8 cellular contexts compared by ENCODE assay signal in genomic region chr3:48505968-48506367, GRCh38. TPM values are rescaled to one million over a fixed set of nuclear protein-coding genes. Genes with fewer than 3 reads are reported as not detected.
DNase-seq lines count a peak whose midpoint lies in the region; ATAC-seq, FAIRE-seq and TF ChIP-seq lines count a peak whose summit lies in the region.
"Not testable (repeated sequence)": the region's sequence is repeated elsewhere in the genome, so short reads cannot be mapped to it uniquely, and the experiment has no call there.
"Had no signal": no experiment of that assay in that cellular context is flagged by ENCODE, and none has a peak within 500 bp of the region (broad histone marks: within the 10 kb centered on the region; RNA-seq: fewer than 3 reads in every experiment).

No MANE protein-coding gene starts in this region.

- H3K4me3 Mint-ChIP-seq in CD4-positive, alpha-beta T cell: peak overlapping the region; percentile 68
- H3K4me3 Mint-ChIP-seq in T-helper 2 cell treated with Interferon-gamma antibody and Interleukin-4, amounts not matched to agents 5 μg/mL and 100 μg/mL, for 36 hours: peak overlapping the region; percentile 5
- not testable (repeated sequence) for H3K4me3 Mint-ChIP-seq in activated T-helper 17 cell treated with anti-CD3 and anti-CD28 coated beads, Interleukin-2, amount 50 U/mL, for 72 hours

- intact Hi-C loops in CD4-positive, alpha-beta T cell (cut with DNase I, micrococcal nuclease): loop anchor here in 1 of 2 experiments (2.0 to 5.0 kb wide), 4 partner anchors 39 to 274 kb away; partner anchors contain the start of gene ATRIP
- intact Hi-C loops in IMR-90 (cut with micrococcal nuclease): not testable (repeated sequence)

- H3K4me1 ChIP-seq in IMR-90 (ENCODE audit: control insufficient read depth, insufficient read depth, low read length) (peaks cover 14% of the 10 kb centered on the region), H1 (replicated peaks in 1 of 4; ENCODE audit: control insufficient read depth in 3 of 4, insufficient read depth in 4 of 4, low read length in 3 of 4) (peaks cover 4 to 14% (median 12%) of the 10 kb centered on the region in 4 experiments), mesenchymal stem cell (ENCODE audit: control insufficient read depth, insufficient read depth, low read depth, low read length) (peaks cover 32% of the 10 kb centered on the region), osteoblast (ENCODE audit: insufficient read depth, low read length) (peaks cover 25% of the 10 kb centered on the region)

- CTCF ChIA-PET in CD4-positive, alpha-beta T cell (lab: Charles Lee): interaction anchor here (2.9 kb wide), 1 partner anchor 105 kb away, joined by 8 read pairs; no protein-coding TSS in a partner anchor
- CTCF ChIA-PET in IMR-90 (lab: Yijun Ruan, JAX) (interaction anchor here (0.7 kb wide), 1 partner anchor 40 kb away, joined by 3 read pairs; a partner anchor contains a TSS), H1 (lab: Charles Lee; ENCODE audit: partially characterized antibody) (interaction anchor here (0.7 to 11.2 kb wide), 5 partner anchors 10 to 296 kb away, joined by 3 to 251 read pairs (median 6); a partner anchor contains a TSS)

- FAIRE-seq in H1 (lab: Jason Lieb, UNC): not testable (repeated sequence)

- not testable (repeated sequence) for BruUV-seq in IMR-90 (replicated peaks; lab: Mats Ljungman, UMichigan)

- H3K36me3 Mint-ChIP-seq in CD4-positive, alpha-beta T cell (ENCODE audit: low read depth); T-helper 2 cell treated with Interferon-gamma antibody and Interleukin-4, amounts not matched to agents 5 μg/mL and 100 μg/mL, for 36 hours (ENCODE audit: low read depth); activated T-helper 17 cell treated with anti-CD3 and anti-CD28 coated beads, Interleukin-2, amount 50 U/mL, for 72 hours (ENCODE audit: low read depth): not testable (repeated sequence)

- not testable (repeated sequence) for H4K8ac ChIP-seq in IMR-90 (ENCODE audit: low read depth in 2 of 2, low read length in 2 of 2); H1 (ENCODE audit: extremely low read depth, insufficient read depth, low read length); mesenchymal stem cell (ENCODE audit: low read length)

- not testable (repeated sequence) for ATAC-seq in CD4-positive, alpha-beta T cell (ENCODE audit: poor library complexity); IMR-90 (ENCODE audit: low read depth); activated T-helper 17 cell treated with anti-CD3 and anti-CD28 coated beads, Interleukin-2, amount 50 U/mL, for 72 hours (replicated peaks)

- not testable (repeated sequence) for H3K36me3 ChIP-seq in IMR-90 (ENCODE audit: control insufficient read depth, insufficient read depth, low read length); H1 (ENCODE audit: control insufficient read depth in 2 of 4, insufficient read depth in 4 of 4, low read length in 3 of 4); mesenchymal stem cell (ENCODE audit: control insufficient read depth in 1 of 2, insufficient read depth in 2 of 2, low read depth in 1 of 2, low read length in 2 of 2); osteoblast (ENCODE audit: insufficient read depth, low read length)

- TF ChIP-seq EP300 in H1 (IDR thresholded peaks at IDR 0.05; ENCODE audit: borderline replicate concordance in 1 of 2, low read depth in 2 of 2, low read length in 2 of 2): not testable (repeated sequence)

- H2BK120ac ChIP-seq in IMR-90 (ENCODE audit: low read depth, low read length); H1 (replicated peaks; ENCODE audit: low read depth, low read length); mesenchymal stem cell (ENCODE audit: low read depth, low read length): not testable (repeated sequence)

- not testable (repeated sequence) for TF ChIP-seq CTCF in CD4-positive, alpha-beta T cell (IDR thresholded peaks at IDR 0.05); IMR-90 (conservative IDR thresholded peaks at IDR 0.05; ENCODE audit: low read depth, low read length); H1 (IDR thresholded peaks at IDR 0.05; ENCODE audit: control extremely low read depth in 1 of 3, insufficient read depth in 1 of 3, low read depth in 1 of 3, low read length in 3 of 3); osteoblast (IDR thresholded peaks at IDR 0.05; ENCODE audit: extremely low read depth, low read depth, low read length)

- H3K27me3 ChIP-seq in CD4-positive, alpha-beta T cell (ENCODE audit: control insufficient read depth, insufficient read depth, low read length); IMR-90 (ENCODE audit: control insufficient read depth, insufficient read depth, low read length); H1 (replicated peaks in 1 of 4; ENCODE audit: control insufficient read depth in 3 of 4, extremely low read depth in 1 of 4, insufficient read depth in 3 of 4, low read length in 3 of 4); mesenchymal stem cell (ENCODE audit: control insufficient read depth in 1 of 2, insufficient read depth in 1 of 2, low read length in 2 of 2); osteoblast (ENCODE audit: insufficient read depth, low read length): not testable (repeated sequence)

- H2BK20ac ChIP-seq in IMR-90 (ENCODE audit: low read depth, low read length): not testable (repeated sequence)
- H2BK20ac ChIP-seq in H1 (ENCODE audit: low read length): 0 out of 2 replicates have a peak overlapping the region, but pooled peaks have one; percentile 1

- H3K23me2 ChIP-seq in H1 (ENCODE audit: low read depth, low read length): peaks cover 11% of the 10 kb centered on the region; the same call in 1 of the 2 replicates

- H2BK15ac ChIP-seq in IMR-90 (ENCODE audit: low read depth, low read length); H1 (ENCODE audit: low read length); mesenchymal stem cell (ENCODE audit: low read depth, poor library complexity, severe bottlenecking): not testable (repeated sequence)

- not testable (repeated sequence) for H3K79me2 ChIP-seq in H1 (ENCODE audit: control insufficient read depth in 1 of 2, insufficient read depth in 2 of 2, low read length in 2 of 2)
- H3K79me2 ChIP-seq in osteoblast (ENCODE audit: insufficient read depth, low read length): peaks cover 19% of the 10 kb centered on the region

- H3K4ac ChIP-seq in IMR-90 (ENCODE audit: low read depth, low read length): peak overlapping the region; percentile 44; the same call in 1 of the 2 replicates
- not testable (repeated sequence) for H3K4ac ChIP-seq in H1 (replicated peaks; ENCODE audit: insufficient read length, low read depth, low read length); mesenchymal stem cell (ENCODE audit: low read depth in 1 of 2, low read length in 2 of 2)

- in situ Hi-C loops in IMR-90 (cut with MboI; ENCODE audit: low sequenced_read_pairs): not testable (repeated sequence)

- H3K14ac ChIP-seq in IMR-90 (replicated peaks; ENCODE audit: low read depth, low read length); H1 (ENCODE audit: insufficient read length); mesenchymal stem cell (ENCODE audit: low read length in 2 of 2): not testable (repeated sequence)

- dilution Hi-C loops in IMR-90 (cut with HindIII; ENCODE audit: low sequenced_read_pairs, unreplicated experiment): not testable (repeated sequence)

- peak overlapping the region; percentile 43 for H2AFZ ChIP-seq in IMR-90 (replicated peaks; ENCODE audit: low read length, poor library complexity)
- not testable (repeated sequence) for H2AFZ ChIP-seq in H1 (ENCODE audit: low read length); mesenchymal stem cell (ENCODE audit: low read depth, low read length); osteoblast (ENCODE audit: low read length)

- H4K5ac ChIP-seq in IMR-90 (ENCODE audit: low read depth, low read length); H1 (ENCODE audit: insufficient read length, low read depth, low read length): not testable (repeated sequence)

- H3K23ac ChIP-seq in IMR-90 (ENCODE audit: low read depth, low read length); H1 (ENCODE audit: insufficient read length); mesenchymal stem cell (ENCODE audit: low read length in 2 of 2): not testable (repeated sequence)

- H3K9me1 ChIP-seq in IMR-90 (ENCODE audit: insufficient read depth, low read length): peaks cover 20% of the 10 kb centered on the region

- H3K4me3 ChIP-seq in IMR-90 (ENCODE audit: insufficient read depth, low read depth, low read length); H1 (ENCODE audit: extremely low read depth in 1 of 4, insufficient read depth in 2 of 4, low read depth in 3 of 4, low read length in 4 of 4); osteoblast (ENCODE audit: insufficient read depth, low read length): not testable (repeated sequence)
- peak overlapping the region in 1 of 2 experiments; percentile 7 for H3K4me3 ChIP-seq in mesenchymal stem cell (ENCODE audit: insufficient read depth in 1 of 2, low read depth in 1 of 2, low read length in 2 of 2)

- H3K9ac ChIP-seq in IMR-90 (ENCODE audit: low read depth, low read length); H1 (replicated peaks in 1 of 4; ENCODE audit: extremely low read depth in 1 of 4, low read depth in 3 of 4, low read length in 3 of 4); mesenchymal stem cell (ENCODE audit: low read length): not testable (repeated sequence)

- H2AK5ac ChIP-seq in IMR-90 (ENCODE audit: low read depth, low read length) (peak overlapping the region; percentile 8; the same call in 1 of the 2 replicates), mesenchymal stem cell (ENCODE audit: low read length, severe bottlenecking) (peak overlapping the region; percentile 59)
- H2AK5ac ChIP-seq in H1 (ENCODE audit: low read depth, low read length): not testable (repeated sequence)

- not testable (repeated sequence) for H3K27ac ChIP-seq in CD4-positive, alpha-beta T cell (ENCODE audit: low read depth, low read length); IMR-90 (ENCODE audit: insufficient read depth, low read length); H1 (ENCODE audit: low read depth, low read length); mesenchymal stem cell (ENCODE audit: low read length, poor library complexity, severe bottlenecking); osteoblast (ENCODE audit: low read depth, low read length)

- H3K9me3 ChIP-seq in CD4-positive, alpha-beta T cell (ENCODE audit: control insufficient read depth, low read length); IMR-90 (ENCODE audit: control insufficient read depth, insufficient read depth, low read length); H1 (ENCODE audit: insufficient read depth in 2 of 2, low read depth in 1 of 2, low read length in 1 of 2); mesenchymal stem cell (ENCODE audit: control insufficient read depth, low read length); osteoblast (ENCODE audit: low read depth, low read length): not testable (repeated sequence)

- not testable (repeated sequence) for DNase-seq in CD4-positive, alpha-beta T cell; IMR-90; T-helper 2 cell treated with Interferon-gamma antibody and Interleukin-4, amounts not matched to agents 5 μg/mL and 100 μg/mL, for 36 hours (ENCODE audit: low spot score); H1 (ENCODE audit: low read depth in 1 of 2, low spot score in 2 of 2); mesenchymal stem cell
- DNase-seq in osteoblast (ENCODE audit: insufficient read length, low spot score, missing footprints): peak; percentile 45

- POLR2A ChIA-PET in CD4-positive, alpha-beta T cell (lab: Charles Lee): interaction anchor here (3.3 kb wide), 1 partner anchor 33 kb away, joined by 13 read pairs; no protein-coding TSS in a partner anchor
- POLR2A ChIA-PET in IMR-90 (lab: Charles Lee; ENCODE audit: unreplicated experiment) (interaction anchor here (0.6 kb wide), 1 partner anchor 104 kb away, joined by 3 read pairs; no protein-coding TSS in a partner anchor), H1 (lab: Charles Lee; ENCODE audit: partially characterized antibody) (interaction anchor here (1.3 to 2.6 kb wide), 2 partner anchors 31 to 36 kb away, joined by 3 to 15 read pairs; no protein-coding TSS in a partner anchor)

- not testable (repeated sequence) for H3K4me2 ChIP-seq in IMR-90 (ENCODE audit: low read depth, low read length); H1 (ENCODE audit: insufficient read depth in 1 of 2, low read depth in 2 of 2, low read length in 2 of 2); mesenchymal stem cell (ENCODE audit: low read length, poor library complexity, severe bottlenecking); osteoblast (ENCODE audit: insufficient read depth, low read length)

- H2AK9ac ChIP-seq in IMR-90 (replicated peaks; ENCODE audit: low read depth, low read length, poor library complexity): not testable (repeated sequence)

- not testable (repeated sequence) for H3K27me3 Mint-ChIP-seq in CD4-positive, alpha-beta T cell; T-helper 2 cell treated with Interferon-gamma antibody and Interleukin-4, amounts not matched to agents 5 μg/mL and 100 μg/mL, for 36 hours (ENCODE audit: low read depth); activated T-helper 17 cell treated with anti-CD3 and anti-CD28 coated beads, Interleukin-2, amount 50 U/mL, for 72 hours

- WGBS in IMR-90 (ENCODE audit: extremely low coverage in 2 of 2, insufficient read length in 1 of 2), 2 experiments: no CpG with 5 or more reads among the region's 5 CpGs
- 93% methylated on average over 5 of the region's 5 CpGs; no CpG with 5 or more reads in 1 of the 2 experiments for WGBS in H1 (ENCODE audit: extremely low coverage in 1 of 2, insufficient coverage in 1 of 2, insufficient read length in 1 of 2, insufficient replicate concordance in 2 of 2, low coverage in 1 of 2, low lambda C conversion rate in 2 of 2, missing lambda C conversion rate in 1 of 2), 2 experiments
- 98% methylated on average over 5 of the region's 5 CpGs for WGBS in mesenchymal stem cell

- not testable (repeated sequence) for H3K18ac ChIP-seq in IMR-90 (ENCODE audit: low read depth, low read length); H1 (ENCODE audit: extremely low read depth, low read length); mesenchymal stem cell (ENCODE audit: low read depth in 1 of 2, low read length in 2 of 2)

- TF ChIP-seq RAD21 in IMR-90 (IDR thresholded peaks at IDR 0.05; ENCODE audit: low read length); H1 (IDR thresholded peaks at IDR 0.05 in 1 of 2, conservative IDR thresholded peaks at IDR 0.05 in 1 of 2; ENCODE audit: low read depth in 2 of 2, low read length in 2 of 2): not testable (repeated sequence)

- H3K9me3 Mint-ChIP-seq in CD4-positive, alpha-beta T cell; T-helper 2 cell treated with Interferon-gamma antibody and Interleukin-4, amounts not matched to agents 5 μg/mL and 100 μg/mL, for 36 hours; activated T-helper 17 cell treated with anti-CD3 and anti-CD28 coated beads, Interleukin-2, amount 50 U/mL, for 72 hours: not testable (repeated sequence)

- H2BK5ac ChIP-seq in IMR-90 (ENCODE audit: low read depth, low read length, poor library complexity, severe bottlenecking); H1 (ENCODE audit: low read depth, low read length); mesenchymal stem cell (ENCODE audit: low read depth, low read length, poor library complexity, severe bottlenecking): not testable (repeated sequence)

- H3K4me1 Mint-ChIP-seq in CD4-positive, alpha-beta T cell (ENCODE audit: low read depth): peaks cover 62% of the 10 kb centered on the region
- H3K4me1 Mint-ChIP-seq in T-helper 2 cell treated with Interferon-gamma antibody and Interleukin-4, amounts not matched to agents 5 μg/mL and 100 μg/mL, for 36 hours (ENCODE audit: low read depth): peaks cover 39% of the 10 kb centered on the region
- H3K4me1 Mint-ChIP-seq in activated T-helper 17 cell treated with anti-CD3 and anti-CD28 coated beads, Interleukin-2, amount 50 U/mL, for 72 hours: peaks cover 30% of the 10 kb centered on the region

- H3K56ac ChIP-seq in IMR-90 (ENCODE audit: extremely low read depth, insufficient read depth, low read length); H1 (replicated peaks; ENCODE audit: insufficient read length, low read depth, low read length): not testable (repeated sequence)

- H3K27ac Mint-ChIP-seq in CD4-positive, alpha-beta T cell: peak overlapping the region; percentile 74
- peak overlapping the region; percentile 10 for H3K27ac Mint-ChIP-seq in T-helper 2 cell treated with Interferon-gamma antibody and Interleukin-4, amounts not matched to agents 5 μg/mL and 100 μg/mL, for 36 hours
- H3K27ac Mint-ChIP-seq in activated T-helper 17 cell treated with anti-CD3 and anti-CD28 coated beads, Interleukin-2, amount 50 U/mL, for 72 hours: peak overlapping the region; percentile 20

- not testable (repeated sequence) for H4K91ac ChIP-seq in IMR-90 (ENCODE audit: insufficient read depth, low read depth, low read length); mesenchymal stem cell (ENCODE audit: low read length)
- H4K91ac ChIP-seq in H1 (replicated peaks; ENCODE audit: insufficient read length, low read length): peak overlapping the region; percentile 4

- H4K20me1 ChIP-seq in IMR-90 (ENCODE audit: insufficient read depth, low read length); H1 (replicated peaks in 1 of 2; ENCODE audit: control insufficient read depth in 1 of 2, insufficient read depth in 2 of 2, low read length in 2 of 2): not testable (repeated sequence)
- H4K20me1 ChIP-seq in osteoblast (ENCODE audit: insufficient read depth, low read length): peaks cover 11% of the 10 kb centered on the region

- H2BK12ac ChIP-seq in H1 (ENCODE audit: low read depth, low read length): peak overlapping the region; percentile 97; the same call in 1 of the 2 replicates
- H2BK12ac ChIP-seq in mesenchymal stem cell (ENCODE audit: low read length in 2 of 2): not testable (repeated sequence)

- not testable (repeated sequence) for TF ChIP-seq POLR2A in IMR-90 (IDR thresholded peaks at IDR 0.05; ENCODE audit: low read depth, low read length); H1 (IDR thresholded peaks at IDR 0.05; ENCODE audit: control extremely low read depth in 1 of 2, low read depth in 2 of 2, low read length in 2 of 2)

- H3K79me1 ChIP-seq in IMR-90 (ENCODE audit: low read depth in 1 of 2, low read length in 2 of 2): peaks cover 13 to 36% of the 10 kb centered on the region in 2 experiments; a peak in 3 of 4 replicates
- H3K79me1 ChIP-seq in H1 (ENCODE audit: low read depth, low read length); mesenchymal stem cell (replicated peaks; ENCODE audit: low read length, poor library complexity, severe bottlenecking): not testable (repeated sequence)

RNA-seq across cellular contexts. Expression of gene SHISA5, which starts 2.0 kb away (rescaled TPM):
- total RNA-seq in CD4-positive, alpha-beta T cell: 100 to 1,000 TPM; 102 to 109 TPM
- total RNA-seq in IMR-90 (2012; rRNA removed) (82.3 and 88.6 TPM in 2 replicates), osteoblast (99.3 and 105 TPM in 2 replicates)
- polyA plus RNA-seq in IMR-90 (2012; rRNA removed) (162 and 181 TPM in 2 replicates), H1 (2011; rRNA removed) (315 and 422 TPM in 2 replicates)
- 139 and 294 TPM in 2 replicates for polyA plus RNA-seq in IMR-90 (2012; cell fraction: cytosol; rRNA removed)
- polyA plus RNA-seq in IMR-90 (2012; cell fraction: nucleus; rRNA removed; ENCODE audit: low replicate concordance): 81.3 and 139 TPM in 2 replicates
- 100 to 1,000 TPM; 112 to 113 TPM for total RNA-seq in activated T-helper 17 cell treated with anti-CD3 and anti-CD28 coated beads, Interleukin-2, amount 50 U/mL, for 72 hours
- 191 and 196 TPM in 2 replicates for total RNA-seq in H1 (2021; fragmentation: NEBNext Ultra II Directional; extraction: Animal tissue kit (Norgen Biotek cat#: 25700))
- 247 TPM for polyA plus RNA-seq in H1 (2011; cell fraction: cytosol; rRNA removed)
- polyA plus RNA-seq in H1 (2011; cell fraction: nucleus; rRNA removed): 217 TPM
- 171 to 240 TPM (median 225 TPM) in 4 replicates for polyA plus RNA-seq in H1 (2012, experiment 1 of 2)
- 223 TPM for polyA plus RNA-seq in H1 (2012, experiment 2 of 2)
- 278 TPM for polyA plus RNA-seq in H1 (2013, experiment 1 of 2)
- 358 TPM for polyA plus RNA-seq in H1 (2013, experiment 2 of 2)
- 107 and 149 TPM in 2 replicates for polyA minus RNA-seq in H1 (2011; rRNA and poly(A)+ RNA removed)
- 143 TPM for polyA minus RNA-seq in H1 (2011; cell fraction: cytosol; rRNA and poly(A)+ RNA removed)
- polyA minus RNA-seq in H1 (2011; cell fraction: nucleus; rRNA and poly(A)+ RNA removed): 52.6 TPM
- polyA plus RNA-seq in mesenchymal stem cell (2013, experiment 1 of 2): 415 TPM
- 408 TPM for polyA plus RNA-seq in mesenchymal stem cell (2013, experiment 2 of 2)

RNA-seq across cellular contexts. Expression of gene PFKFB4, which starts 50.6 kb away (rescaled TPM):
- 1 to 10 TPM in 1 of 2 experiments, under 1 TPM in 1; 0.98 to 2.5 TPM for total RNA-seq in CD4-positive, alpha-beta T cell
- total RNA-seq in IMR-90 (2012; rRNA removed): 16.1 and 17.0 TPM in 2 replicates
- polyA plus RNA-seq in IMR-90 (2012; rRNA removed): 14.8 and 16.9 TPM in 2 replicates
- 11.1 and 15.7 TPM in 2 replicates for polyA plus RNA-seq in IMR-90 (2012; cell fraction: cytosol; rRNA removed)
- polyA plus RNA-seq in IMR-90 (2012; cell fraction: nucleus; rRNA removed; ENCODE audit: low replicate concordance): 53.9 and 57.6 TPM in 2 replicates
- total RNA-seq in activated T-helper 17 cell treated with anti-CD3 and anti-CD28 coated beads, Interleukin-2, amount 50 U/mL, for 72 hours: 100 to 1,000 TPM in 1 of 2 donors, 10 to 100 TPM in 1; 52.5 to 277 TPM
- 10.7 and 11.3 TPM in 2 replicates for total RNA-seq in H1 (2021; fragmentation: NEBNext Ultra II Directional; extraction: Animal tissue kit (Norgen Biotek cat#: 25700))
- 20.1 and 20.3 TPM in 2 replicates for polyA plus RNA-seq in H1 (2011; rRNA removed)
- polyA plus RNA-seq in H1 (2011; cell fraction: cytosol; rRNA removed): 21.1 TPM
- polyA plus RNA-seq in H1 (2011; cell fraction: nucleus; rRNA removed): 47.8 TPM
- 10.5 to 17.4 TPM (median 13.7 TPM) in 4 replicates for polyA plus RNA-seq in H1 (2012, experiment 1 of 2)
- polyA plus RNA-seq in H1 (2012, experiment 2 of 2): 11.5 TPM
- polyA plus RNA-seq in H1 (2013, experiment 1 of 2): 7.8 TPM
- 7.2 TPM for polyA plus RNA-seq in H1 (2013, experiment 2 of 2)
- 17.4 and 24.1 TPM in 2 replicates for polyA minus RNA-seq in H1 (2011; rRNA and poly(A)+ RNA removed)
- 13.2 TPM for polyA minus RNA-seq in H1 (2011; cell fraction: cytosol; rRNA and poly(A)+ RNA removed)
- 16.4 TPM for polyA minus RNA-seq in H1 (2011; cell fraction: nucleus; rRNA and poly(A)+ RNA removed)
- 15.9 TPM for polyA plus RNA-seq in mesenchymal stem cell (2013, experiment 1 of 2)
- 15.0 TPM for polyA plus RNA-seq in mesenchymal stem cell (2013, experiment 2 of 2)
- 12.3 and 12.4 TPM in 2 replicates for total RNA-seq in osteoblast

RNA-seq across cellular contexts. Expression of gene UCN2, which starts 57.6 kb away (rescaled TPM):
- not detected for total RNA-seq in CD4-positive, alpha-beta T cell
- total RNA-seq in IMR-90 (2012; rRNA removed) (0.54 and 0.56 TPM in 2 replicates), osteoblast (0.29 and 0.72 TPM in 2 replicates)
- polyA plus RNA-seq in IMR-90 (2012; rRNA removed) (2.3 and 2.7 TPM in 2 replicates), H1 (2011; rRNA removed) (0.14 and 0.22 TPM in 2 replicates)
- polyA plus RNA-seq in IMR-90 (2012; cell fraction: cytosol; rRNA removed): 0.56 and 1.4 TPM in 2 replicates
- polyA plus RNA-seq in IMR-90 (2012; cell fraction: nucleus; rRNA removed; ENCODE audit: low replicate concordance): 19.4 and 40.3 TPM in 2 replicates
- total RNA-seq in activated T-helper 17 cell treated with anti-CD3 and anti-CD28 coated beads, Interleukin-2, amount 50 U/mL, for 72 hours: under 1 TPM in 1 of 2 donors, not detected in 1; 0.34 TPM
- not detected in 2 replicates for total RNA-seq in H1 (2021; fragmentation: NEBNext Ultra II Directional; extraction: Animal tissue kit (Norgen Biotek cat#: 25700))
- 0.16 TPM for polyA plus RNA-seq in H1 (2011; cell fraction: cytosol; rRNA removed)
- 1.9 TPM for polyA plus RNA-seq in H1 (2011; cell fraction: nucleus; rRNA removed)
- 0.23 to 0.41 TPM (median 0.36 TPM) in 4 replicates for polyA plus RNA-seq in H1 (2012, experiment 1 of 2)
- 0.18 TPM for polyA plus RNA-seq in H1 (2012, experiment 2 of 2)
- polyA plus RNA-seq in H1 (2013, experiment 1 of 2): 0.10 TPM
- polyA plus RNA-seq in H1 (2013, experiment 2 of 2): 0.11 TPM
- polyA minus RNA-seq in H1 (2011; rRNA and poly(A)+ RNA removed): 0.15 and 0.47 TPM in 2 replicates
- polyA minus RNA-seq in H1 (2011; cell fraction: cytosol; rRNA and poly(A)+ RNA removed): not detected
- polyA minus RNA-seq in H1 (2011; cell fraction: nucleus; rRNA and poly(A)+ RNA removed): 0.90 TPM
- 7.6 TPM for polyA plus RNA-seq in mesenchymal stem cell (2013, experiment 1 of 2)
- polyA plus RNA-seq in mesenchymal stem cell (2013, experiment 2 of 2): 7.3 TPM
- total RNA-seq: Right ventricle myocardium inferior had no signal

RNA-seq across cellular contexts. Expression of gene ATRIP, which starts 59.4 kb away (rescaled TPM):
- total RNA-seq in CD4-positive, alpha-beta T cell: 10 to 100 TPM in 1 of 2 experiments, 1 to 10 TPM in 1; 8.8 to 10.3 TPM
- 7.2 and 10.8 TPM in 2 replicates for total RNA-seq in IMR-90 (2012; rRNA removed)
- 6.8 and 7.2 TPM in 2 replicates for polyA plus RNA-seq in IMR-90 (2012; rRNA removed)
- polyA plus RNA-seq in IMR-90 (2012; cell fraction: cytosol; rRNA removed): 3.8 and 4.0 TPM in 2 replicates
- polyA plus RNA-seq in IMR-90 (2012; cell fraction: nucleus; rRNA removed; ENCODE audit: low replicate concordance): 8.2 and 14.4 TPM in 2 replicates
- total RNA-seq in activated T-helper 17 cell treated with anti-CD3 and anti-CD28 coated beads, Interleukin-2, amount 50 U/mL, for 72 hours: 10 to 100 TPM; 10.5 to 14.9 TPM
- total RNA-seq in H1 (2021; fragmentation: NEBNext Ultra II Directional; extraction: Animal tissue kit (Norgen Biotek cat#: 25700)): 16.7 and 20.2 TPM in 2 replicates
- polyA plus RNA-seq in H1 (2011; rRNA removed): 16.6 and 18.5 TPM in 2 replicates
- 15.0 TPM for polyA plus RNA-seq in H1 (2011; cell fraction: cytosol; rRNA removed)
- polyA plus RNA-seq in H1 (2011; cell fraction: nucleus; rRNA removed): 36.5 TPM
- 12.7 to 14.1 TPM (median 13.8 TPM) in 4 replicates for polyA plus RNA-seq in H1 (2012, experiment 1 of 2)
- 11.0 TPM for polyA plus RNA-seq in H1 (2012, experiment 2 of 2)
- 14.8 TPM for polyA plus RNA-seq in H1 (2013, experiment 1 of 2)
- 12.6 TPM for polyA plus RNA-seq in H1 (2013, experiment 2 of 2)
- polyA minus RNA-seq in H1 (2011; rRNA and poly(A)+ RNA removed): 28.6 and 29.3 TPM in 2 replicates
- 10.1 TPM for polyA minus RNA-seq in H1 (2011; cell fraction: cytosol; rRNA and poly(A)+ RNA removed)
- 25.2 TPM for polyA minus RNA-seq in H1 (2011; cell fraction: nucleus; rRNA and poly(A)+ RNA removed)
- 4.5 TPM for polyA plus RNA-seq in mesenchymal stem cell (2013, experiment 1 of 2)
- polyA plus RNA-seq in mesenchymal stem cell (2013, experiment 2 of 2): 4.8 TPM
- total RNA-seq in osteoblast: 5.0 and 5.1 TPM in 2 replicates

Comparison
In these comparisons a context has a peak if more than half of its experiments do, and no peak if none do; other contexts are left out.
1. H3K27ac Mint-ChIP-seq: peak in every context shown above with its lines; median percentile 74 in CD4-positive, alpha-beta T cell; 20 in activated T-helper 17 cell treated with anti-CD3 and anti-CD28 coated beads, Interleukin-2, amount 50 U/mL, for 72 hours; 10 in T-helper 2 cell treated with Interferon-gamma antibody and Interleukin-4, amounts not matched to agents 5 μg/mL and 100 μg/mL, for 36 hours.